24 cellular contexts compared by ENCODE assay signal in genomic region chr11:76307978-76308747, GRCh38.
"Had no signal": no experiment of that assay in that cellular context is flagged by ENCODE, and none has a peak within 500 bp of the region (broad histone marks: within the 10 kb centered on the region; RNA-seq: fewer than 3 reads in every experiment).

No MANE protein-coding gene starts in this region.

- H3K4me1 Mint-ChIP-seq: naive thymus-derived CD4-positive, alpha-beta T cell had no signal

- H3K9me3 ChIP-seq: gastrocnemius medialis, left lung, right lobe of liver, stomach, testis, tibial artery had no signal

- H3K9me3 Mint-ChIP-seq: mesothelial cell of epicardium; naive thymus-derived CD4-positive, alpha-beta T cell; nephron; type B pancreatic cell had no signal

- H3K36me3 Mint-ChIP-seq: mesothelial cell of epicardium; naive thymus-derived CD4-positive, alpha-beta T cell; type B pancreatic cell had no signal

- ATAC-seq: gastrocnemius medialis; naive thymus-derived CD4-positive, alpha-beta T cell; right lobe of liver had no signal

- H3K27me3 ChIP-seq: dorsolateral prefrontal cortex, gastrocnemius medialis, hepatocyte, left lung, right lobe of liver, testis, tibial artery had no signal

- H3K27ac Mint-ChIP-seq: mesothelial cell of epicardium; naive thymus-derived CD4-positive, alpha-beta T cell; nephron; progenitor cell of endocrine pancreas; type B pancreatic cell had no signal

- H3K9ac ChIP-seq: parathyroid adenoma had no signal

- H3K27ac ChIP-seq: dorsolateral prefrontal cortex, gastrocnemius medialis, hepatocyte, left lung, parathyroid adenoma, right lobe of liver, stomach, testis, tibial artery had no signal

- H2AFZ ChIP-seq: hepatocyte, parathyroid adenoma had no signal

- H3K4me1 ChIP-seq: gastrocnemius medialis, left lung, parathyroid adenoma, right lobe of liver, stomach, testis, tibial artery had no signal

- H3K4me3 ChIP-seq: dorsolateral prefrontal cortex, gastrocnemius medialis, hepatocyte, left lung, right lobe of liver, stomach, testis, tibial artery had no signal

- DNase-seq: dorsolateral prefrontal cortex; effector CD4-positive, alpha-beta T cell; gastrocnemius medialis; head of caudate nucleus; kidney; left lung; mesenchymal stem cell; naive thymus-derived CD4-positive, alpha-beta T cell; occipital lobe; right lobe of liver; small intestine; stimulated activated CD4-positive, alpha-beta T cell treated with anti-CD3 and anti-CD28 coated beads, Interleukin-15, amount 100 ng/mL, for 24 hours; stimulated activated CD4-positive, alpha-beta T cell treated with anti-CD3 and anti-CD28 coated beads, Interleukin-2, amount 100 ng/mL, for 48 hours; stimulated activated naive CD4-positive, alpha-beta T cell; stomach; tibial artery had no signal

- H3K79me2 ChIP-seq: hepatocyte, parathyroid adenoma had no signal

- H3K4me3 Mint-ChIP-seq: mesothelial cell of epicardium; naive thymus-derived CD4-positive, alpha-beta T cell; nephron; type B pancreatic cell had no signal

- FAIRE-seq: colon, kidney, small intestine had no signal

- H3K4me2 ChIP-seq: hepatocyte had no signal

- H3K36me3 ChIP-seq: gastrocnemius medialis, left lung, right lobe of liver, stomach, tibial artery had no signal
